ENCODE assay signal across 21 cellular contexts in the genomic region with DNA sequence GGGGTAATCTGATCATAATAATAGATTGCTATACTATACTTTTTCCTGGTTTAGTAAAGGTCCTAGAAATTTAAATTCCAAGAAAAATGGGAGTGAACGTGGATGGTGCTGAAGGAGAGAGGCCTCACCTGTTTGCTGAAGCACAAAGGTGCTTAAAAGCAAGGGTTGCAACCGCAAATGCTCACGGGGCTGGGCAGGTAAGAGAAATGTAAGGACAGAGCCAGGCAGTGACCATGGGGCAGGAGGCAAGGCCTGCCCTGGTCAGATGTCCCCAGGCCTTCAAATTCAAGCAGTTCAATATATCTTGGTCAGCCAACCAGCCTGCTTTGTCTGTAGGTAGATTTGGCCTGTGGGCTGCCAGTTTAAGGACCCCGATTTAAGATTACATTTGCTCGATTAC.
"Had no signal": no experiment of that assay in that cellular context is flagged by ENCODE, and none has a peak within 500 bp of the region (broad histone marks: within the 10 kb centered on the region; RNA-seq: fewer than 3 reads in every experiment).

No MANE protein-coding gene starts in this region.

- H3K36me3 Mint-ChIP-seq: activated naive CD8-positive, alpha-beta T cell treated with anti-CD3 and anti-CD28 coated beads, Interleukin-2, amount 10 ng/mL, durations not matched to agents 7 days and 5 days; natural killer cell treated with Interleukin-12 subunit alpha and Interleukin-12 subunit beta and Interleukin-15 and Interleukin-18, amount 100 ng/mL, for 72 hours had no signal

- H3K27me3 Mint-ChIP-seq: activated B cell treated with CpG ODN at 0.5 μM for 24 hours had no signal

- H3K4me1 Mint-ChIP-seq: activated B cell treated with CpG ODN at 0.5 μM for 24 hours; activated naive CD8-positive, alpha-beta T cell treated with anti-CD3 and anti-CD28 coated beads, Interleukin-2, amount 10 ng/mL, durations not matched to agents 7 days and 5 days had no signal

- DNase-seq: activated B cell treated with CpG ODN at 0.5 μM for 24 hours; activated CD4-positive, alpha-beta T cell treated with anti-CD3 and anti-CD28 coated beads for 48 hours; activated CD8-positive, alpha-beta T cell treated with anti-CD3 and anti-CD28 coated beads for 36 hours; activated naive CD8-positive, alpha-beta T cell treated with anti-CD3 and anti-CD28 coated beads, Interleukin-2, amount 10 ng/mL, durations not matched to agents 7 days and 5 days; activated T-cell treated with anti-CD3 and anti-CD28 coated beads, Interleukin-2, amount 50 U/mL, for 72 hours; aorta; cerebellar nuclear complex; effector memory CD4-positive, alpha-beta T cell; foreskin melanocyte; islet precursor cell; left ventricle myocardium superior; mesendoderm; occipital lobe; small intestine; stimulated activated naive CD8-positive, alpha-beta T cell treated with anti-CD3 and anti-CD28 coated beads, Interleukin-15, Interleukin-2, amounts not matched to agents 100 U/mL and 50 U/mL, for 24 hours; T-helper 2 cell; testis had no signal

- H3K27me3 ChIP-seq: breast epithelium, right atrium auricular region, testis had no signal

- H3K36me3 ChIP-seq: breast epithelium had no signal

- H3K9me3 ChIP-seq: breast epithelium, right atrium auricular region, testis had no signal

- H3K4me3 ChIP-seq: breast epithelium, right atrium auricular region, testis had no signal

- H3K27ac Mint-ChIP-seq: activated B cell treated with CpG ODN at 0.5 μM for 24 hours; activated CD8-positive, alpha-beta T cell treated with anti-CD3 and anti-CD28 coated beads for 36 hours; activated naive CD8-positive, alpha-beta T cell treated with anti-CD3 and anti-CD28 coated beads, Interleukin-2, amount 10 ng/mL, durations not matched to agents 7 days and 5 days; activated T-cell treated with anti-CD3 and anti-CD28 coated beads, Interleukin-2, amount 50 U/mL, for 72 hours; natural killer cell treated with Interleukin-12 subunit alpha and Interleukin-12 subunit beta and Interleukin-15 and Interleukin-18, amount 100 ng/mL, for 72 hours had no signal

- FAIRE-seq: small intestine had no signal

- H3K4me1 ChIP-seq: breast epithelium had no signal

- H3K4me3 Mint-ChIP-seq: activated B cell treated with CpG ODN at 0.5 μM for 24 hours; activated CD8-positive, alpha-beta T cell treated with anti-CD3 and anti-CD28 coated beads for 36 hours; activated naive CD8-positive, alpha-beta T cell treated with anti-CD3 and anti-CD28 coated beads, Interleukin-2, amount 10 ng/mL, durations not matched to agents 7 days and 5 days; activated T-cell treated with anti-CD3 and anti-CD28 coated beads, Interleukin-2, amount 50 U/mL, for 72 hours; dendritic cell treated with granulocyte-macrophage colony-stimulating factor and Interleukin-4, amounts not matched to agents 40 ng/mL and 50 ng/mL, for 4 days; natural killer cell treated with Interleukin-12 subunit alpha and Interleukin-12 subunit beta and Interleukin-15 and Interleukin-18, amount 100 ng/mL, for 72 hours had no signal

- H3K9me3 Mint-ChIP-seq: activated B cell treated with CpG ODN at 0.5 μM for 24 hours; activated CD8-positive, alpha-beta T cell treated with anti-CD3 and anti-CD28 coated beads for 36 hours; activated naive CD8-positive, alpha-beta T cell treated with anti-CD3 and anti-CD28 coated beads, Interleukin-2, amount 10 ng/mL, durations not matched to agents 7 days and 5 days; activated T-cell treated with anti-CD3 and anti-CD28 coated beads, Interleukin-2, amount 50 U/mL, for 72 hours; natural killer cell treated with Interleukin-12 subunit alpha and Interleukin-12 subunit beta and Interleukin-15 and Interleukin-18, amount 100 ng/mL, for 72 hours had no signal
